17 cellular contexts compared by ENCODE assay signal in genomic region chr13:43963726-43964125, GRCh38.
DNase-seq lines count a peak whose midpoint lies in the region; ATAC-seq, FAIRE-seq and TF ChIP-seq lines count a peak whose summit lies in the region.
"Had no signal": no experiment of that assay in that cellular context is flagged by ENCODE, and none has a peak within 500 bp of the region (broad histone marks: within the 10 kb centered on the region; RNA-seq: fewer than 3 reads in every experiment).

No MANE protein-coding gene starts in this region.

- TF ChIP-seq POLR2A in HCT116 (IDR thresholded peaks at IDR 0.05; ENCODE audit: borderline replicate concordance, extremely low read depth, insufficient read depth, insufficient read length) = no peak
- TF ChIP-seq POLR2A in GM12878 (IDR thresholded peaks at IDR 0.05; ENCODE audit: low read depth, low read length) = no peak
- TF ChIP-seq POLR2A in GM12891 (IDR thresholded peaks at IDR 0.05; ENCODE audit: low read depth, low read length) = no peak

- H3K4me3 ChIP-seq in GM12864 (ENCODE audit: low read depth, low read length) (no peak overlapping the region), HCT116 (replicated peaks in 1 of 2; ENCODE audit: low read depth in 1 of 2, low read length in 2 of 2) (no peak overlapping the region), GM12878 (no peak overlapping the region), keratinocyte (ENCODE audit: control insufficient read depth in 2 of 3, extremely low read depth in 1 of 3, insufficient read depth in 2 of 3, low read depth in 1 of 3, low read length in 3 of 3) (no peak overlapping the region)
- H3K4me3 ChIP-seq in effector memory CD4-positive, alpha-beta T cell (ENCODE audit: insufficient read depth, low read depth, low read length, poor library complexity, severe bottlenecking) = no peak overlapping the region
- H3K4me3 ChIP-seq: Peyer's patch, smooth muscle cell had no signal

- TF ChIP-seq RAD21 in HCT116 (IDR thresholded peaks at IDR 0.05; ENCODE audit: low read depth) (no peak), GM12878 (IDR thresholded peaks at IDR 0.05; ENCODE audit: insufficient read depth, low read depth, low read length) (no peak)

- no peaks in the 10 kb centered on the region for H3K36me3 ChIP-seq in HCT116 (ENCODE audit: control insufficient read depth in 1 of 2, insufficient read depth in 2 of 2, low read length in 2 of 2)
- no peaks in the 10 kb centered on the region for H3K36me3 ChIP-seq in GM12878 (ENCODE audit: control insufficient read depth in 2 of 2, insufficient read depth in 2 of 2, low read length in 1 of 2)
- H3K36me3 ChIP-seq in keratinocyte (ENCODE audit: control insufficient read depth in 2 of 2, extremely low read depth in 1 of 2, insufficient read depth in 2 of 2, low read length in 2 of 2) = no peaks in the 10 kb centered on the region
- no peaks in the 10 kb centered on the region for H3K36me3 ChIP-seq in effector memory CD4-positive, alpha-beta T cell (ENCODE audit: control insufficient read depth, insufficient read depth, low read length)
- H3K36me3 ChIP-seq: Peyer's patch had no signal

- H3K9me3 ChIP-seq in HCT116 (ENCODE audit: control insufficient read depth in 1 of 2, insufficient read depth in 1 of 2, low read depth in 1 of 2, low read length in 2 of 2) (no peaks in the 10 kb centered on the region), GM12878 (replicated peaks; ENCODE audit: control insufficient read depth, insufficient read depth, low read length) (no peaks in the 10 kb centered on the region), keratinocyte (ENCODE audit: control insufficient read depth, low read depth, low read length) (no peaks in the 10 kb centered on the region)
- H3K9me3 ChIP-seq in effector memory CD4-positive, alpha-beta T cell (ENCODE audit: control insufficient read depth, low read length) = no peaks in the 10 kb centered on the region
- H3K9me3 ChIP-seq: Peyer's patch had no signal

- RAD21 ChIA-PET in HCT116 (lab: Charles Lee; ENCODE audit: low non-redundant PET in 1 of 2, low total read pairs in 2 of 2, uncharacterized antibody in 2 of 2, unreplicated experiment in 2 of 2) (no interaction called here), GM12878 (lab: Charles Lee; ENCODE audit: unreplicated experiment) (interaction anchor here (0.6 kb wide), 1 partner anchor 9 kb away, joined by 3 read pairs; no protein-coding TSS in a partner anchor)

- H3K9ac ChIP-seq in HCT116 (ENCODE audit: low read length) = no peak overlapping the region
- no peak overlapping the region for H3K9ac ChIP-seq in GM12878 (ENCODE audit: control insufficient read depth, insufficient read depth, low read length)
- H3K9ac ChIP-seq in keratinocyte (ENCODE audit: control insufficient read depth, extremely low read depth, insufficient read depth, low read length) = no peak overlapping the region

- WGBS in GM12878 (ENCODE audit: insufficient coverage, insufficient replicate concordance, low lambda C conversion rate, missing lambda C conversion rate) = 46% methylated on average over 4 of the region's 4 CpGs

- no peaks in the 10 kb centered on the region for H3K9me1 ChIP-seq in keratinocyte (ENCODE audit: control insufficient read depth, extremely low read depth, insufficient read depth, low read length)

- peak overlapping the region; percentile 29 for H2AFZ ChIP-seq in HCT116 (ENCODE audit: low read depth, low read length, poor library complexity, severe bottlenecking)
- H2AFZ ChIP-seq in GM12878 (ENCODE audit: control insufficient read depth, low read depth, low read length) = no peak overlapping the region
- no peak overlapping the region for H2AFZ ChIP-seq in keratinocyte (ENCODE audit: control insufficient read depth, low read length)

- H3K9me2 ChIP-seq in HCT116 (ENCODE audit: insufficient read depth) = no peaks in the 10 kb centered on the region

- DNase-seq in GM12864 (ENCODE audit: low read depth) = no peak
- peak; percentile 8 for DNase-seq in HCT116 (ENCODE audit: low read depth, low spot score)
- no peak for DNase-seq in GM12878 (ENCODE audit: low read depth, low spot score)
- DNase-seq in keratinocyte (ENCODE audit: low read depth, low spot score) = no peak
- no peak for DNase-seq in GM12891 (ENCODE audit: insufficient read length, low spot score)
- no peak for DNase-seq in effector memory CD4-positive, alpha-beta T cell
- no peak for DNase-seq in AG08396 (ENCODE audit: low spot score)
- DNase-seq: activated CD8-positive, alpha-beta T cell treated with anti-CD3 and anti-CD28 coated beads, Interleukin-2, amount 10 ng/mL, durations not matched to agents 7 days and 5 days; activated naive CD4-positive, alpha-beta T cell treated with Interleukin-2 at 50 U/mL for 16 hours; caudate nucleus; hippocampal formation; NCI-H2171 treated with DMSO at 0.1 percent for 48 hours; occipital lobe; Peyer's patch; T-helper 9 cell had no signal

- ATAC-seq in HCT116 (peak; percentile 98), GM12878 (no peak)
- ATAC-seq: activated CD8-positive, alpha-beta T cell treated with anti-CD3 and anti-CD28 coated beads, Interleukin-2, amount 10 ng/mL, durations not matched to agents 7 days and 5 days; CD8-positive, alpha-beta T cell had no signal

- H3K27ac ChIP-seq in HCT116 (ENCODE audit: low read depth, low read length) (no peak overlapping the region), GM12878 (ENCODE audit: control insufficient read depth, insufficient read depth) (no peak overlapping the region), keratinocyte (ENCODE audit: control insufficient read depth, insufficient read depth, low read length) (no peak overlapping the region)
- H3K27ac ChIP-seq in effector memory CD4-positive, alpha-beta T cell (ENCODE audit: insufficient read depth, low read length, poor library complexity, severe bottlenecking) = no peak overlapping the region
- H3K27ac ChIP-seq: Peyer's patch had no signal

- FAIRE-seq in GM12878 (lab: Jason Lieb, UNC) (no peak), keratinocyte (lab: Jason Lieb, UNC) (no peak), GM12891 (lab: Jason Lieb, UNC) (no peak)

- peak; percentile 35 for TF ChIP-seq CTCF in GM12864 (IDR thresholded peaks at IDR 0.05; ENCODE audit: low read depth, low read length, missing control alignments)
- TF ChIP-seq CTCF in HCT116 (IDR thresholded peaks at IDR 0.05 in 2 of 3, conservative IDR thresholded peaks at IDR 0.05 in 1 of 3; ENCODE audit: borderline replicate concordance in 1 of 3, insufficient read depth in 1 of 3, low read depth in 2 of 3, low read length in 2 of 3) = peak in 2 of 3 experiments; percentile 37 to 43; a peak in 4 of 6 replicates
- peak in 2 of 3 experiments; percentile 15 to 16; a peak in 2 of 6 replicates for TF ChIP-seq CTCF in GM12878 (IDR thresholded peaks at IDR 0.05 in 2 of 3, conservative IDR thresholded peaks at IDR 0.05 in 1 of 3; ENCODE audit: control insufficient read depth in 2 of 3, extremely low read depth in 1 of 3, insufficient read depth in 1 of 3, low read depth in 3 of 3, low read length in 3 of 3)
- TF ChIP-seq CTCF in keratinocyte (optimal IDR thresholded peaks at IDR 0.05 in 1 of 3, IDR thresholded peaks at IDR 0.05 in 1 of 3, conservative IDR thresholded peaks at IDR 0.05 in 1 of 3; ENCODE audit: extremely low read depth in 1 of 3, insufficient read depth in 2 of 3, low read length in 3 of 3) = peak in 2 of 3 experiments; percentile 32 to 56

- in situ Hi-C loops in GM12878 (cut with MboI) = no loop called here

- BruUV-seq in HCT116 (replicated peaks; lab: Mats Ljungman, UMichigan) (no TSS peak), GM12878 (replicated peaks; lab: Mats Ljungman, UMichigan) (no TSS peak)

- H3K4me1 ChIP-seq in HCT116 (ENCODE audit: control insufficient read depth in 1 of 2, insufficient read depth in 2 of 2, low read length in 2 of 2) (no peaks in the 10 kb centered on the region), GM12878 (ENCODE audit: control insufficient read depth, insufficient read depth, low read length) (no peaks in the 10 kb centered on the region), keratinocyte (ENCODE audit: control insufficient read depth, extremely low read depth, insufficient read depth, low read length) (no peaks in the 10 kb centered on the region)
- H3K4me1 ChIP-seq in effector memory CD4-positive, alpha-beta T cell (ENCODE audit: control insufficient read depth, insufficient read depth, low read length, poor library complexity, severe bottlenecking) = no peaks in the 10 kb centered on the region
- H3K4me1 ChIP-seq: Peyer's patch had no signal

- no peaks in the 10 kb centered on the region for H3K79me2 ChIP-seq in HCT116 (ENCODE audit: insufficient read depth, low read length)
- H3K79me2 ChIP-seq in GM12878 (ENCODE audit: control insufficient read depth, insufficient read depth, low read length) = no peaks in the 10 kb centered on the region
- H3K79me2 ChIP-seq in keratinocyte (ENCODE audit: control insufficient read depth, insufficient read depth, low read length) = no peaks in the 10 kb centered on the region

- H4K20me1 ChIP-seq in HCT116 (ENCODE audit: insufficient read depth) (no peaks in the 10 kb centered on the region), GM12878 (ENCODE audit: control insufficient read depth, insufficient read depth) (no peaks in the 10 kb centered on the region), keratinocyte (ENCODE audit: control insufficient read depth, extremely low read depth, insufficient read depth, low read length) (no peaks in the 10 kb centered on the region)

- CTCF ChIA-PET in HCT116 (lab: Charles Lee) (interaction anchor here (1.2 kb wide), 1 partner anchor 9 kb away, joined by 7 read pairs; no protein-coding TSS in a partner anchor), GM12878 (lab: Yijun Ruan, JAX) (no interaction called here)

- dilution Hi-C loops in keratinocyte (cut with MboI; ENCODE audit: extremely low pct_ligation_motif_present, low sequenced_read_pairs) = no loop called here

- intact Hi-C loops in HCT116 (cut with micrococcal nuclease) = no loop called here
- intact Hi-C loops in GM12878 (cut with micrococcal nuclease; ENCODE audit: unreplicated experiment) = loop anchor here (5.0 kb wide), 1 partner anchor 56 kb away; no protein-coding TSS in a partner anchor

- TF ChIP-seq EP300 in GM12878 (IDR thresholded peaks at IDR 0.05; ENCODE audit: borderline replicate concordance in 1 of 2, control insufficient read depth in 1 of 2, low read depth in 2 of 2, low read length in 2 of 2) = no peak

- SMC1A ChIA-PET in GM12878 (lab: Charles Lee; ENCODE audit: uncharacterized antibody, unreplicated experiment) = no interaction called here

- no peaks in the 10 kb centered on the region for H3K27me3 ChIP-seq in HCT116 (ENCODE audit: insufficient read depth, low read length)
- no peaks in the 10 kb centered on the region for H3K27me3 ChIP-seq in GM12878 (replicated peaks in 1 of 2; ENCODE audit: control insufficient read depth in 2 of 2, insufficient read depth in 2 of 2, low read length in 1 of 2)
- H3K27me3 ChIP-seq in keratinocyte (ENCODE audit: control insufficient read depth, extremely low read depth, insufficient read depth, low read length) = no peaks in the 10 kb centered on the region
- H3K27me3 ChIP-seq in effector memory CD4-positive, alpha-beta T cell (replicated peaks; ENCODE audit: control insufficient read depth, insufficient read depth, low read length, poor library complexity, severe bottlenecking) = no peaks in the 10 kb centered on the region
- H3K27me3 ChIP-seq: Peyer's patch had no signal

- POLR2A ChIA-PET in HCT116 (lab: Charles Lee) (no interaction called here), GM12878 (lab: Charles Lee) (no interaction called here)

- H3K4me2 ChIP-seq in HCT116 (ENCODE audit: low read length) (no peak overlapping the region), GM12878 (ENCODE audit: control insufficient read depth, insufficient read depth) (no peak overlapping the region), keratinocyte (ENCODE audit: control insufficient read depth, extremely low read depth, insufficient read depth, low read depth, low read length) (no peak overlapping the region)
- H3K4me2 ChIP-seq: smooth muscle cell had no signal
